In genomic region chr9:131053896-131054295, GRCh38 we compare ENCODE assay signal across 20 cellular contexts. TPM values are rescaled to one million over a fixed set of nuclear protein-coding genes. Genes with fewer than 3 reads are reported as not detected.
DNase-seq lines count a peak whose midpoint lies in the region; ATAC-seq and FAIRE-seq lines count a peak whose summit lies in the region.
"Had no signal": no experiment of that assay in that cellular context is flagged by ENCODE, and none has a peak within 500 bp of the region (broad histone marks: within the 10 kb centered on the region; RNA-seq: fewer than 3 reads in every experiment).

No MANE protein-coding gene starts in this region.

- DNase-seq in COLO829 (ENCODE audit: low spot score) (peak; percentile 69), foreskin melanocyte (peak; percentile 96), midbrain (lab: John Stamatoyannopoulos, UW) (peak; percentile 74), GM19239 (ENCODE audit: insufficient read length, low spot score) (no peak), T-helper 17 cell (no peak)
- no peak for DNase-seq in effector CD4-positive, alpha-beta T cell
- DNase-seq: COR-L47; DMS79; Kasumi-1; NCI-H1694; NCI-H2081; NCI-H2171; NCI-H345; NCI-H774; NK-92 treated with Interleukin-12 subunit alpha and Interleukin-12 subunit beta, amount 100 ng/mL, for 24 hours; SIG-M5 had no signal

- ATAC-seq in T-helper 17 cell: no peak

- no peaks in the 10 kb centered on the region for H3K36me3 Mint-ChIP-seq in T-helper 17 cell (ENCODE audit: low read depth)
- H3K36me3 Mint-ChIP-seq: CD4-positive, CD25-positive, alpha-beta regulatory T cell had no signal

- peaks cover 11% of the 10 kb centered on the region for H3K27me3 Mint-ChIP-seq in T-helper 17 cell

- no peak overlapping the region for H3K4me3 Mint-ChIP-seq in T-helper 17 cell
- H3K4me3 Mint-ChIP-seq: CD4-positive, CD25-positive, alpha-beta regulatory T cell had no signal

- H3K9me3 ChIP-seq in T-helper 17 cell (ENCODE audit: control insufficient read depth, low read length, poor library complexity, severe bottlenecking): no peaks in the 10 kb centered on the region
- H3K9me3 ChIP-seq: BE2C had no signal

- FAIRE-seq in GM19239 (lab: Jason Lieb, UNC): no peak

- H3K27ac ChIP-seq in temporal lobe (ENCODE audit: low read depth, low read length): peak overlapping the region; percentile 94

- H3K4me1 Mint-ChIP-seq in T-helper 17 cell: no peaks in the 10 kb centered on the region
- H3K4me1 Mint-ChIP-seq: CD4-positive, CD25-positive, alpha-beta regulatory T cell had no signal

- no peak overlapping the region for H3K27ac Mint-ChIP-seq in T-helper 17 cell
- H3K27ac Mint-ChIP-seq: CD4-positive, CD25-positive, alpha-beta regulatory T cell had no signal

RNA-seq across cellular contexts. Expression of gene AIF1L, which starts 42.4 kb away (rescaled TPM):
- 14.0 TPM for total RNA-seq in temporal lobe
- total RNA-seq in T-helper 17 cell: under 1 TPM in 1 of 2 donors, not detected in 1; 0.22 TPM

RNA-seq across cellular contexts. Expression of gene LAMC3, which starts 44.9 kb away (rescaled TPM):
- total RNA-seq in temporal lobe: 2.7 TPM
- under 1 TPM; 0.47 to 0.50 TPM for total RNA-seq in T-helper 17 cell
- total RNA-seq: MCF 10A had no signal

Comparison
In these comparisons a context has a peak if more than half of its experiments do, and no peak if none do; other contexts are left out.
1. DNase-seq: peak in COLO829 (single experiment), foreskin melanocyte (single experiment) and midbrain (single experiment); none in GM19239 (single experiment), T-helper 17 cell (0 of 3) and effector CD4-positive, alpha-beta T cell (single experiment).
2. RNA of gene AIF1L, which starts 42.4 kb away (total RNA-seq): 14.0 TPM in temporal lobe (single experiment); 0.22 TPM in T-helper 17 cell; every median in the first group is over 10 times any median in the second.